3 cellular contexts compared by ENCODE assay signal in genomic region chr11:44403587-44404322, GRCh38.
A peak's percentile ranks its signal among the peaks of the same experiment; 100 is the strongest.
TF ChIP-seq lines count a peak whose summit lies in the region.

No MANE protein-coding gene starts in this region.

TF ChIP-seq in A549, 52 proteins besides CTCF, POLR2A, EP300 and RAD21:
- TF ChIP-seq ZFP36 (IDR thresholded peaks at IDR 0.05; ENCODE audit: borderline replicate concordance, partially characterized antibody) (peak; percentile 38), RNF2 (IDR thresholded peaks at IDR 0.05; ENCODE audit: borderline replicate concordance, low read depth) (no peak)

TF ChIP-seq in IMR-90, 13 proteins besides CTCF, POLR2A, EP300 and RAD21:
- TF ChIP-seq RFX5 (IDR thresholded peaks at IDR 0.05; ENCODE audit: low read depth, low read length) (no peak), RCOR1 (IDR thresholded peaks at IDR 0.05; ENCODE audit: insufficient replicate concordance, low read length) (no peak), FOS (IDR thresholded peaks at IDR 0.05; ENCODE audit: low read depth, low read length) (no peak), BHLHE40 (IDR thresholded peaks at IDR 0.05; ENCODE audit: low read depth, low read length) (no peak), CEBPB (IDR thresholded peaks at IDR 0.05; ENCODE audit: low read depth, low read length) (no peak), MAFK (IDR thresholded peaks at IDR 0.05; ENCODE audit: low read depth, low read length) (no peak), CHD1 (IDR thresholded peaks at IDR 0.05; ENCODE audit: low read depth, low read length) (no peak), SMC3 (IDR thresholded peaks at IDR 0.05; ENCODE audit: low read depth, low read length) (no peak), MXI1 (IDR thresholded peaks at IDR 0.05; ENCODE audit: borderline replicate concordance, low read depth, low read length) (no peak), ELK1 (IDR thresholded peaks at IDR 0.05; ENCODE audit: borderline replicate concordance, low read depth, low read length) (no peak), NFE2L2 (IDR thresholded peaks at IDR 0.05; ENCODE audit: low read depth, low read length) (no peak), MAZ (IDR thresholded peaks at IDR 0.05; ENCODE audit: borderline replicate concordance, low read depth, low read length) (no peak)
- TF ChIP-seq, protein P1, sequence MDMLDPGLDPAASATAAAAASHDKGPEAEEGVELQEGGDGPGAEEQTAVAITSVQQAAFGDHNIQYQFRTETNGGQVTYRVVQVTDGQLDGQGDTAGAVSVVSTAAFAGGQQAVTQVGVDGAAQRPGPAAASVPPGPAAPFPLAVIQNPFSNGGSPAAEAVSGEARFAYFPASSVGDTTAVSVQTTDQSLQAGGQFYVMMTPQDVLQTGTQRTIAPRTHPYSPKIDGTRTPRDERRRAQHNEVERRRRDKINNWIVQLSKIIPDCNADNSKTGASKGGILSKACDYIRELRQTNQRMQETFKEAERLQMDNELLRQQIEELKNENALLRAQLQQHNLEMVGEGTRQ (IDR thresholded peaks at IDR 0.05; ENCODE audit: low read depth, low read length) = no peak

TF ChIP-seq in H1, 55 proteins besides CTCF, POLR2A, EP300 and RAD21:
- TF ChIP-seq BCL11A (IDR thresholded peaks at IDR 0.05; ENCODE audit: low read depth in 2 of 2, low read length in 2 of 2) (no peak), SIRT6 (IDR thresholded peaks at IDR 0.05; ENCODE audit: low read length) (no peak), EGR1 (IDR thresholded peaks at IDR 0.05; ENCODE audit: borderline replicate concordance, low read depth, low read length) (no peak), RBBP5 (IDR thresholded peaks at IDR 0.05; ENCODE audit: borderline replicate concordance, low read depth, low read length) (no peak), HDAC6 (IDR thresholded peaks at IDR 0.05; ENCODE audit: low read depth, low read length) (no peak), PHF8 (conservative IDR thresholded peaks at IDR 0.05; ENCODE audit: low read depth, low read length) (no peak), CTBP2 (IDR thresholded peaks at IDR 0.05; ENCODE audit: borderline replicate concordance, insufficient read depth, insufficient read length, low read length) (no peak), ASH2L (IDR thresholded peaks at IDR 0.05; ENCODE audit: low read length) (no peak), SAP30 (IDR thresholded peaks at IDR 0.05; ENCODE audit: insufficient read depth, insufficient replicate concordance, low read length) (no peak), KDM1A (IDR thresholded peaks at IDR 0.05; ENCODE audit: borderline replicate concordance, low read length) (peak; percentile 81; the same call in 1 of the 2 replicates), MAX (IDR thresholded peaks at IDR 0.05) (no peak), CHD7 (IDR thresholded peaks at IDR 0.05; ENCODE audit: insufficient replicate concordance, low read length) (no peak), HDAC2 (IDR thresholded peaks at IDR 0.05; ENCODE audit: borderline replicate concordance in 1 of 2, low read depth in 2 of 2, low read length in 2 of 2) (peak in 1 of 2 experiments; percentile 83; a peak in 1 of 4 replicates), FOSL1 (IDR thresholded peaks at IDR 0.05; ENCODE audit: insufficient read depth, low read depth, low read length) (no peak)
- TF ChIP-seq, protein P2, sequence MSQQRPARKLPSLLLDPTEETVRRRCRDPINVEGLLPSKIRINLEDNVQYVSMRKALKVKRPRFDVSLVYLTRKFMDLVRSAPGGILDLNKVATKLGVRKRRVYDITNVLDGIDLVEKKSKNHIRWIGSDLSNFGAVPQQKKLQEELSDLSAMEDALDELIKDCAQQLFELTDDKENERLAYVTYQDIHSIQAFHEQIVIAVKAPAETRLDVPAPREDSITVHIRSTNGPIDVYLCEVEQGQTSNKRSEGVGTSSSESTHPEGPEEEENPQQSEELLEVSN (IDR thresholded peaks at IDR 0.05) = no peak
TF ChIP-seq in H1: peak in this region for 2.
